In genomic region chr12:4270670-4271432, GRCh38 we compare ENCODE assay signal across 1 cellular context.
TF ChIP-seq lines count a peak whose summit lies in the region.

No MANE protein-coding gene starts in this region.

TF ChIP-seq in HEK293, 187 proteins besides CTCF, POLR2A, EP300 and RAD21 (continued from another document):
- peak; percentile 71 for TF ChIP-seq ZBTB11 (tag by site-specific recombination; conservative IDR thresholded peaks at IDR 0.05; ENCODE audit: low read depth)
- TF ChIP-seq ZBTB20 (tag by site-specific recombination; IDR thresholded peaks at IDR 0.05) = peak; percentile 83
- TF ChIP-seq ZNF76 (tag by site-specific recombination; IDR thresholded peaks at IDR 0.05; ENCODE audit: borderline replicate concordance, low read depth) = peak; percentile 11; the same call in 1 of the 2 replicates
- TF ChIP-seq ZBTB17 (tag by site-specific recombination; IDR thresholded peaks at IDR 0.05) = peak; percentile 24; the same call in 1 of the 2 replicates
- TF ChIP-seq PATZ1 (tag by site-specific recombination; IDR thresholded peaks at IDR 0.05) = peak; percentile 94
- TF ChIP-seq ZFHX2 (tag by site-specific recombination; conservative IDR thresholded peaks at IDR 0.05) = peak; percentile 29; the same call in 1 of the 2 replicates
- no peak for TF ChIP-seq ZNF175 (tag by site-specific recombination; IDR thresholded peaks at IDR 0.05)
- peak; percentile 71 for TF ChIP-seq GLIS2 (tag by site-specific recombination; IDR thresholded peaks at IDR 0.05)
- TF ChIP-seq ZNF777 (tag by site-specific recombination; IDR thresholded peaks at IDR 0.05; ENCODE audit: borderline replicate concordance) = peak; percentile 33; the same call in 1 of the 2 replicates
- TF ChIP-seq ZNF398 (tag by site-specific recombination; IDR thresholded peaks at IDR 0.05) = peak; percentile 63
- peak; percentile 63 for TF ChIP-seq ZBTB26 (tag by site-specific recombination; optimal IDR thresholded peaks at IDR 0.05)
- no peak for TF ChIP-seq ZNF138 (tag by site-specific recombination; IDR thresholded peaks at IDR 0.05; ENCODE audit: borderline replicate concordance)
- TF ChIP-seq KLF1 (tag by site-specific recombination; IDR thresholded peaks at IDR 0.05) = 0 out of 2 replicates have a peak, but pooled peaks have one; percentile 16
- TF ChIP-seq ZNF211 (tag by site-specific recombination; IDR thresholded peaks at IDR 0.05; ENCODE audit: low read depth) = no peak
- peak; percentile 18; the same call in 1 of the 2 replicates for TF ChIP-seq KLF9 (tag by site-specific recombination; IDR thresholded peaks at IDR 0.05; ENCODE audit: low read depth)
- no peak for TF ChIP-seq ZNF658 (tag by site-specific recombination; IDR thresholded peaks at IDR 0.05)
- TF ChIP-seq OVOL3 (tag by site-specific recombination; IDR thresholded peaks at IDR 0.05) = no peak
- TF ChIP-seq BCL6B (tag by site-specific recombination; IDR thresholded peaks at IDR 0.05) = peak; percentile 12; the same call in 1 of the 2 replicates
- no peak for TF ChIP-seq FEZF1 (tag by site-specific recombination; IDR thresholded peaks at IDR 0.05)
- no peak for TF ChIP-seq ZSCAN18 (tag by site-specific recombination; IDR thresholded peaks at IDR 0.05)
- TF ChIP-seq PRDM10 (tag by site-specific recombination; IDR thresholded peaks at IDR 0.05) = no peak
- 0 out of 2 replicates have a peak, but pooled peaks have one; percentile 35 for TF ChIP-seq KLF8 (tag by site-specific recombination; IDR thresholded peaks at IDR 0.05)
- TF ChIP-seq PRDM1 (tag by site-specific recombination; IDR thresholded peaks at IDR 0.05) = peak; percentile 89
- TF ChIP-seq ZNF707 (tag by site-specific recombination; IDR thresholded peaks at IDR 0.05) = no peak
- no peak for TF ChIP-seq ZNF37A (tag by site-specific recombination; IDR thresholded peaks at IDR 0.05)
- no peak for TF ChIP-seq ZNF121 (tag by site-specific recombination; IDR thresholded peaks at IDR 0.05)
- TF ChIP-seq ZNF843 (tag by site-specific recombination; IDR thresholded peaks at IDR 0.05) = no peak
